ENCODE assay signal across 8 cellular contexts in genomic region chr12:55727643-55728184, GRCh38. TPM values are rescaled to one million over a fixed set of nuclear protein-coding genes. Genes with fewer than 3 reads are reported as not detected.
A peak's percentile ranks its signal among the peaks of the same experiment; 100 is the strongest.
DNase-seq lines count a peak whose midpoint lies in the region; ATAC-seq and TF ChIP-seq lines count a peak whose summit lies in the region.

No MANE protein-coding gene starts in this region.

- peak overlapping the region; percentile 100 for H3K27ac ChIP-seq in parathyroid adenoma

- no peaks in the 10 kb centered on the region for H3K27me3 ChIP-seq in parathyroid adenoma (ENCODE audit: control insufficient read depth, insufficient read depth, low read length)

- no peaks in the 10 kb centered on the region for H3K9me3 ChIP-seq in parathyroid adenoma (ENCODE audit: control insufficient read depth, low read length)

- no peaks in the 10 kb centered on the region for H3K9me3 Mint-ChIP-seq in activated naive CD4-positive, alpha-beta T cell treated with anti-CD3 and anti-CD28 coated beads, Interleukin-2, amount 10 ng/mL, durations not matched to agents 7 days and 5 days
- no peaks in the 10 kb centered on the region for H3K9me3 Mint-ChIP-seq in activated B cell treated with CpG ODN at 0.5 μM for 24 hours

- peak overlapping the region; percentile 94 for H3K4me3 ChIP-seq in parathyroid adenoma (ENCODE audit: low read depth, low read length)

- H3K36me3 ChIP-seq in parathyroid adenoma (ENCODE audit: control insufficient read depth, insufficient read depth, low read length): no peaks in the 10 kb centered on the region

- H3K79me2 ChIP-seq in parathyroid adenoma: peaks cover under 1% of the 10 kb centered on the region

- H3K27ac Mint-ChIP-seq in activated naive CD4-positive, alpha-beta T cell treated with anti-CD3 and anti-CD28 coated beads, Interleukin-2, amount 10 ng/mL, durations not matched to agents 7 days and 5 days: peak overlapping the region; percentile 60
- peak overlapping the region; percentile 67 for H3K27ac Mint-ChIP-seq in activated B cell treated with CpG ODN at 0.5 μM for 24 hours

- DNase-seq in activated naive CD4-positive, alpha-beta T cell treated with anti-CD3 and anti-CD28 coated beads, Interleukin-2, amount 10 ng/mL, durations not matched to agents 7 days and 5 days: no peak
- DNase-seq in activated naive CD4-positive, alpha-beta T cell (lab: John Stamatoyannopoulos, UW): no peak
- DNase-seq in activated B cell treated with CpG ODN at 0.5 μM for 24 hours (no peak), Right ventricle myocardium inferior (ENCODE audit: missing footprints) (peak; percentile 76), SK-N-DZ (ENCODE audit: low spot score) (no peak), NCI-H82 treated with DMSO at 0.1 percent for 48 hours (lab: John Stamatoyannopoulos, UW; ENCODE audit: unreplicated experiment) (no peak)

- peak overlapping the region; percentile 100 for H3K4me2 ChIP-seq in parathyroid adenoma (ENCODE audit: low read length)

- H3K4me3 Mint-ChIP-seq in activated naive CD4-positive, alpha-beta T cell treated with anti-CD3 and anti-CD28 coated beads, Interleukin-2, amount 10 ng/mL, durations not matched to agents 7 days and 5 days: peak overlapping the region; percentile 64
- peak overlapping the region; percentile 89 for H3K4me3 Mint-ChIP-seq in activated B cell treated with CpG ODN at 0.5 μM for 24 hours

- peak overlapping the region; percentile 48 for H2AFZ ChIP-seq in parathyroid adenoma

- peaks cover 49% of the 10 kb centered on the region for H3K4me1 Mint-ChIP-seq in activated naive CD4-positive, alpha-beta T cell treated with anti-CD3 and anti-CD28 coated beads, Interleukin-2, amount 10 ng/mL, durations not matched to agents 7 days and 5 days
- peaks cover 37% of the 10 kb centered on the region for H3K4me1 Mint-ChIP-seq in activated B cell treated with CpG ODN at 0.5 μM for 24 hours

- no peaks in the 10 kb centered on the region for H3K27me3 Mint-ChIP-seq in activated naive CD4-positive, alpha-beta T cell treated with anti-CD3 and anti-CD28 coated beads, Interleukin-2, amount 10 ng/mL, durations not matched to agents 7 days and 5 days
- no peaks in the 10 kb centered on the region for H3K27me3 Mint-ChIP-seq in activated B cell treated with CpG ODN at 0.5 μM for 24 hours

- H3K4me1 ChIP-seq in parathyroid adenoma: peaks cover 10% of the 10 kb centered on the region

- ATAC-seq in activated B cell treated with CpG ODN at 0.5 μM for 24 hours (ENCODE audit: low read depth): no peak
- ATAC-seq in Right ventricle myocardium inferior: no peak
- no peak for ATAC-seq in HG02588 (IDR thresholded peaks at IDR 0.05; ENCODE audit: unreplicated experiment)

- intact Hi-C loops in activated B cell treated with CpG ODN at 0.5 μM for 24 hours (cut with micrococcal nuclease) (no loop called here), Right ventricle myocardium inferior (cut with DNase I) (no loop called here)

- H3K9ac ChIP-seq in parathyroid adenoma: no peak overlapping the region

- TF ChIP-seq CTCF in activated B cell treated with CpG ODN at 0.5 μM for 24 hours (IDR thresholded peaks at IDR 0.05) (no peak), parathyroid adenoma (IDR thresholded peaks at IDR 0.05) (no peak)

- peaks cover 19% of the 10 kb centered on the region for H3K36me3 Mint-ChIP-seq in activated naive CD4-positive, alpha-beta T cell treated with anti-CD3 and anti-CD28 coated beads, Interleukin-2, amount 10 ng/mL, durations not matched to agents 7 days and 5 days
- H3K36me3 Mint-ChIP-seq in activated B cell treated with CpG ODN at 0.5 μM for 24 hours (ENCODE audit: low read depth): peaks cover 28% of the 10 kb centered on the region

- POLR2A ChIA-PET in activated B cell treated with CpG ODN at 0.5 μM for 24 hours (lab: Charles Lee): interaction anchor here (0.6 to 1.2 kb wide), 2 partner anchors 12 to 49 kb away, joined by 5 to 7 read pairs; partner anchors contain the start of gene BLOC1S1

- CTCF ChIA-PET in activated naive CD4-positive, alpha-beta T cell treated with anti-CD3 and anti-CD28 coated beads, Interleukin-2, amount 10 ng/mL, durations not matched to agents 7 days and 5 days (lab: Charles Lee): interaction anchor here (1.6 kb wide), 1 partner anchor 11 kb away, joined by 8 read pairs; no protein-coding TSS in a partner anchor
- CTCF ChIA-PET in activated B cell treated with CpG ODN at 0.5 μM for 24 hours (lab: Charles Lee): interaction anchor here (1.6 kb wide), 1 partner anchor 10 kb away, joined by 4 read pairs; no protein-coding TSS in a partner anchor

RNA-seq across cellular contexts. Expression of gene CD63, which starts 1.1 kb away (rescaled TPM):
- total RNA-seq in activated B cell treated with CpG ODN at 0.5 μM for 24 hours: 104 and 111 TPM in 2 replicates
- 790 TPM for total RNA-seq in Right ventricle myocardium inferior
- polyA plus RNA-seq in SK-N-DZ (2014; cell fraction: cytosol; rRNA removed): 216 and 246 TPM in 2 replicates
- 96.6 and 110 TPM in 2 replicates for polyA plus RNA-seq in SK-N-DZ (2014; cell fraction: nucleus; rRNA removed)

RNA-seq across cellular contexts. Expression of gene RDH5, which starts 7.5 kb away (rescaled TPM):
- total RNA-seq in activated B cell treated with CpG ODN at 0.5 μM for 24 hours (10.3 and 16.5 TPM in 2 replicates), Right ventricle myocardium inferior (12.9 TPM)
- polyA plus RNA-seq in SK-N-DZ (2014; cell fraction: cytosol; rRNA removed): 2.2 and 3.8 TPM in 2 replicates
- 2.7 and 3.8 TPM in 2 replicates for polyA plus RNA-seq in SK-N-DZ (2014; cell fraction: nucleus; rRNA removed)

RNA-seq across cellular contexts. Expression of gene BLOC1S1, which starts 11.9 kb away (rescaled TPM):
- total RNA-seq in activated B cell treated with CpG ODN at 0.5 μM for 24 hours: 91.0 and 104 TPM in 2 replicates
- 128 TPM for total RNA-seq in Right ventricle myocardium inferior
- polyA plus RNA-seq in SK-N-DZ (2014; cell fraction: cytosol; rRNA removed): 96.9 and 151 TPM in 2 replicates
- polyA plus RNA-seq in SK-N-DZ (2014; cell fraction: nucleus; rRNA removed): 101 and 105 TPM in 2 replicates

RNA-seq across cellular contexts. Expression of gene GDF11, which starts 15.2 kb away (rescaled TPM):
- 5.2 and 6.4 TPM in 2 replicates for total RNA-seq in activated B cell treated with CpG ODN at 0.5 μM for 24 hours
- total RNA-seq in Right ventricle myocardium inferior: 9.7 TPM
- 10.8 and 17.3 TPM in 2 replicates for polyA plus RNA-seq in SK-N-DZ (2014; cell fraction: cytosol; rRNA removed)
- 8.2 and 13.5 TPM in 2 replicates for polyA plus RNA-seq in SK-N-DZ (2014; cell fraction: nucleus; rRNA removed)

RNA-seq across cellular contexts. Expression of gene ITGA7, which starts 20.0 kb away (rescaled TPM):
- total RNA-seq in activated B cell treated with CpG ODN at 0.5 μM for 24 hours: 1.4 and 2.1 TPM in 2 replicates
- 479 TPM for total RNA-seq in Right ventricle myocardium inferior
- polyA plus RNA-seq in SK-N-DZ (2014; cell fraction: cytosol; rRNA removed): 5.7 and 9.4 TPM in 2 replicates
- polyA plus RNA-seq in SK-N-DZ (2014; cell fraction: nucleus; rRNA removed): 56.6 and 58.7 TPM in 2 replicates
